In genomic region chr13:98451676-98452105, GRCh38 we compare ENCODE assay signal across 11 cellular contexts.
A peak's percentile ranks its signal among the peaks of the same experiment; 100 is the strongest.
DNase-seq lines count a peak whose midpoint lies in the region; ATAC-seq and TF ChIP-seq lines count a peak whose summit lies in the region.
"Had no signal": no experiment of that assay in that cellular context is flagged by ENCODE, and none has a peak within 500 bp of the region (broad histone marks: within the 10 kb centered on the region; RNA-seq: fewer than 3 reads in every experiment).

No MANE protein-coding gene starts in this region.

- H3K27ac ChIP-seq in cingulate gyrus (ENCODE audit: low read depth, low read length) (peak overlapping the region; percentile 82), thyroid gland (peak overlapping the region; percentile 41 to 95 (median 94))
- H3K27ac ChIP-seq: SJSA1 had no signal

- no peaks in the 10 kb centered on the region for H3K9me3 ChIP-seq in thyroid gland
- H3K9me3 ChIP-seq: SJSA1 had no signal

- CTCF ChIA-PET in activated CD8-positive, alpha-beta T cell treated with anti-CD3 and anti-CD28 coated beads for 36 hours (lab: Charles Lee) = interaction anchor here (1.0 to 3.7 kb wide), 5 partner anchors 15 to 365 kb away, joined by 3 to 34 read pairs (median 5); no protein-coding TSS in a partner anchor
- CTCF ChIA-PET in activated CD8-positive, alpha-beta T cell treated with anti-CD3 and anti-CD28 coated beads, Interleukin-2, amount 10 ng/mL, durations not matched to agents 7 days and 5 days (lab: Charles Lee) = interaction anchor here (1.9 to 2.6 kb wide), 2 partner anchors 202 to 221 kb away, joined by 7 to 25 read pairs; no protein-coding TSS in a partner anchor

- no peak for TF ChIP-seq CTCF in activated CD8-positive, alpha-beta T cell treated with anti-CD3 and anti-CD28 coated beads for 36 hours (IDR thresholded peaks at IDR 0.05)
- TF ChIP-seq CTCF in thyroid gland (IDR thresholded peaks at IDR 0.05) = no peak

- H3K27me3 Mint-ChIP-seq in activated CD8-positive, alpha-beta T cell treated with anti-CD3 and anti-CD28 coated beads for 36 hours = no peaks in the 10 kb centered on the region
- no peaks in the 10 kb centered on the region for H3K27me3 Mint-ChIP-seq in activated CD8-positive, alpha-beta T cell treated with anti-CD3 and anti-CD28 coated beads, Interleukin-2, amount 10 ng/mL, durations not matched to agents 7 days and 5 days (ENCODE audit: low read depth)
- H3K27me3 Mint-ChIP-seq: B cell had no signal

- H3K36me3 Mint-ChIP-seq in activated CD8-positive, alpha-beta T cell treated with anti-CD3 and anti-CD28 coated beads for 36 hours (ENCODE audit: low read depth) = peaks cover 35% of the 10 kb centered on the region
- peaks cover 61% of the 10 kb centered on the region for H3K36me3 Mint-ChIP-seq in activated CD8-positive, alpha-beta T cell treated with anti-CD3 and anti-CD28 coated beads, Interleukin-2, amount 10 ng/mL, durations not matched to agents 7 days and 5 days (ENCODE audit: low read depth)

- TF ChIP-seq POLR2A in thyroid gland (IDR thresholded peaks at IDR 0.05) = peak in 1 of 2 donors; percentile 27

- H3K27ac Mint-ChIP-seq in activated CD8-positive, alpha-beta T cell treated with anti-CD3 and anti-CD28 coated beads for 36 hours = peak overlapping the region; percentile 26
- H3K27ac Mint-ChIP-seq in activated CD8-positive, alpha-beta T cell treated with anti-CD3 and anti-CD28 coated beads, Interleukin-2, amount 10 ng/mL, durations not matched to agents 7 days and 5 days = no peak overlapping the region
- H3K27ac Mint-ChIP-seq: B cell had no signal

- peaks cover 19 to 26% of the 10 kb centered on the region in 2 donors for H3K36me3 ChIP-seq in thyroid gland

- peaks cover 30 to 45% of the 10 kb centered on the region in 2 donors for H3K4me1 ChIP-seq in thyroid gland

- intact Hi-C loops in activated CD8-positive, alpha-beta T cell treated with anti-CD3 and anti-CD28 coated beads for 36 hours (cut with micrococcal nuclease) = no loop called here
- intact Hi-C loops in thyroid gland (cut with DNase I) = no loop called here

- no peak overlapping the region for H3K4me3 ChIP-seq in thyroid gland (replicated peaks in 1 of 3)
- H3K4me3 ChIP-seq: SJSA1 had no signal

- H3K4me3 Mint-ChIP-seq in activated CD8-positive, alpha-beta T cell treated with anti-CD3 and anti-CD28 coated beads for 36 hours = no peak overlapping the region
- no peak overlapping the region for H3K4me3 Mint-ChIP-seq in activated CD8-positive, alpha-beta T cell treated with anti-CD3 and anti-CD28 coated beads, Interleukin-2, amount 10 ng/mL, durations not matched to agents 7 days and 5 days
- H3K4me3 Mint-ChIP-seq: B cell had no signal

- H3K9me3 Mint-ChIP-seq in activated CD8-positive, alpha-beta T cell treated with anti-CD3 and anti-CD28 coated beads for 36 hours = no peaks in the 10 kb centered on the region
- H3K9me3 Mint-ChIP-seq in activated CD8-positive, alpha-beta T cell treated with anti-CD3 and anti-CD28 coated beads, Interleukin-2, amount 10 ng/mL, durations not matched to agents 7 days and 5 days (ENCODE audit: insufficient read depth) = no peaks in the 10 kb centered on the region

- 31 to 38% methylated on average over 10 to 12 of the region's 13 CpGs for WGBS in thyroid gland, 2 donors

- POLR2A ChIA-PET in activated CD8-positive, alpha-beta T cell treated with anti-CD3 and anti-CD28 coated beads for 36 hours (lab: Charles Lee) = interaction anchor here (0.8 to 1.0 kb wide), 2 partner anchors 16 to 124 kb away, joined by 3 read pairs; no protein-coding TSS in a partner anchor
- POLR2A ChIA-PET in activated CD8-positive, alpha-beta T cell treated with anti-CD3 and anti-CD28 coated beads, Interleukin-2, amount 10 ng/mL, durations not matched to agents 7 days and 5 days (lab: Charles Lee) = interaction anchor here (1.1 kb wide), 1 partner anchor 111 kb away, joined by 3 read pairs; no protein-coding TSS in a partner anchor

- H3K4me1 Mint-ChIP-seq in activated CD8-positive, alpha-beta T cell treated with anti-CD3 and anti-CD28 coated beads for 36 hours (ENCODE audit: low read depth) = peaks cover 23% of the 10 kb centered on the region
- H3K4me1 Mint-ChIP-seq in activated CD8-positive, alpha-beta T cell treated with anti-CD3 and anti-CD28 coated beads, Interleukin-2, amount 10 ng/mL, durations not matched to agents 7 days and 5 days (ENCODE audit: low read depth) = peaks cover 22% of the 10 kb centered on the region

- DNase-seq in activated CD8-positive, alpha-beta T cell treated with anti-CD3 and anti-CD28 coated beads for 36 hours = no peak
- DNase-seq in activated CD8-positive, alpha-beta T cell treated with anti-CD3 and anti-CD28 coated beads, Interleukin-2, amount 10 ng/mL, durations not matched to agents 7 days and 5 days = no peak
- DNase-seq in mucosa of gallbladder (ENCODE audit: low spot score) (peak; percentile 44), thyroid gland (peak; percentile 70 to 75), RKO (ENCODE audit: low spot score) (no peak)
- DNase-seq: MM.1S had no signal

- H3K27me3 ChIP-seq in thyroid gland = no peaks in the 10 kb centered on the region
- H3K27me3 ChIP-seq: SJSA1 had no signal

- ATAC-seq in activated CD8-positive, alpha-beta T cell treated with anti-CD3 and anti-CD28 coated beads for 36 hours = no peak
- no peak for ATAC-seq in activated CD8-positive, alpha-beta T cell treated with anti-CD3 and anti-CD28 coated beads, Interleukin-2, amount 10 ng/mL, durations not matched to agents 7 days and 5 days
- ATAC-seq in HG02798 (IDR thresholded peaks at IDR 0.05; ENCODE audit: poor library complexity, unreplicated experiment) (no peak), GM21367 (IDR thresholded peaks at IDR 0.05; ENCODE audit: unreplicated experiment) (no peak)

Comparison
In these comparisons a context has a peak if more than half of its experiments do, and no peak if none do; other contexts are left out.
1. DNase-seq: peak in mucosa of gallbladder (single experiment) and thyroid gland (2 of 2); none in activated CD8-positive, alpha-beta T cell treated with anti-CD3 and anti-CD28 coated beads for 36 hours (single experiment), activated CD8-positive, alpha-beta T cell treated with anti-CD3 and anti-CD28 coated beads, Interleukin-2, amount 10 ng/mL, durations not matched to agents 7 days and 5 days (single experiment) and RKO (single experiment).